9 cellular contexts compared by ENCODE assay signal in genomic region chr7:55019691-55020480, GRCh38. TPM values are rescaled to one million over a fixed set of nuclear protein-coding genes. Genes with fewer than 3 reads are reported as not detected.
A peak's percentile ranks its signal among the peaks of the same experiment; 100 is the strongest.
DNase-seq lines count a peak whose midpoint lies in the region; ATAC-seq, FAIRE-seq and TF ChIP-seq lines count a peak whose summit lies in the region.
"Had no signal": no experiment of that assay in that cellular context is flagged by ENCODE, and none has a peak within 500 bp of the region (broad histone marks: within the 10 kb centered on the region; RNA-seq: fewer than 3 reads in every experiment).

No MANE protein-coding gene starts in this region.

- TF ChIP-seq CTCF in choroid plexus epithelial cell (conservative IDR thresholded peaks at IDR 0.05; ENCODE audit: low read depth, low read length) (peak; percentile 13), lower leg skin (IDR thresholded peaks at IDR 0.05) (no peak)

- DNase-seq in NCI-H748 (lab: John Stamatoyannopoulos, UW; ENCODE audit: unreplicated experiment) = peak; percentile 63
- no peak for DNase-seq in NCI-H748 treated with DMSO at 0.1 percent for 48 hours (lab: John Stamatoyannopoulos, UW)
- no peak for DNase-seq in choroid plexus epithelial cell (ENCODE audit: low read depth)
- peak in 1 of 2 donors; percentile 91 for DNase-seq in lower leg skin (ENCODE audit: low spot score in 2 of 2)
- DNase-seq in urothelium cell line (ENCODE audit: low spot score) = peak; percentile 44
- DNase-seq in GDM1 (lab: John Stamatoyannopoulos, UW) = no peak
- DNase-seq in pons (ENCODE audit: low spot score) = no peak
- DNase-seq: CD4-positive, CD25-positive, alpha-beta regulatory T cell had no signal

- WGBS in lower leg skin, 2 donors = 0 to 1% methylated on average over 42 to 46 of the region's 78 CpGs

- TF ChIP-seq POLR2A in lower leg skin (IDR thresholded peaks at IDR 0.05) = no peak

- H3K4me3 ChIP-seq in choroid plexus epithelial cell (ENCODE audit: low read depth, low read length) (peak overlapping the region; percentile 85), lower leg skin (ENCODE audit: low read depth, poor library complexity, severe bottlenecking) (peak overlapping the region; percentile 71)

- FAIRE-seq in urothelium cell line (lab: Jason Lieb, UNC) = no peak

- no peak for ATAC-seq in GM21526 (IDR thresholded peaks at IDR 0.05; ENCODE audit: low FRiP score, unreplicated experiment)

- intact Hi-C loops in lower leg skin (cut with DNase I; ENCODE audit: low total_unique reads) = loop anchor here (10.0 kb wide), 1 partner anchor 95 kb away; no protein-coding TSS in a partner anchor

RNA-seq across cellular contexts. Expression of gene EGFR, which starts 1.1 kb away (rescaled TPM):
- total RNA-seq in lower leg skin = 100 to 1,000 TPM; 224 to 292 (median 233) TPM
- total RNA-seq: CD4-positive, CD25-positive, alpha-beta regulatory T cell had no signal

Comparison
In these comparisons a context has a peak if more than half of its experiments do, and no peak if none do; other contexts are left out.
1. DNase-seq: peak in NCI-H748 (single experiment) and urothelium cell line (single experiment); none in NCI-H748 treated with DMSO at 0.1 percent for 48 hours (single experiment), choroid plexus epithelial cell (single experiment), GDM1 (single experiment) and pons (single experiment).